Comparison of ENCODE assay signal across 2 cellular contexts in the genomic region with DNA sequence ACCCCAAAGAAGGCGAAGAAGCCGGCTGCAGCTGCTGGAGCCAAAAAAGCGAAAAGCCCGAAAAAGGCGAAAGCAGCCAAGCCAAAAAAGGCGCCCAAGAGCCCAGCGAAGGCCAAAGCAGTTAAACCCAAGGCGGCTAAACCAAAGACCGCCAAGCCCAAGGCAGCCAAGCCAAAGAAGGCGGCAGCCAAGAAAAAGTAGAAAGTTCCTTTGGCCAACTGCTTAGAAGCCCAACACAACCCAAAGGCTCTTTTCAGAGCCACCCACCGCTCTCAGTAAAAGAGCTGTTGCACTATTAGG.
TF ChIP-seq lines count a peak whose summit lies in the region.

No MANE protein-coding gene starts in this region.

TF ChIP-seq in GM23338, 12 proteins besides CTCF, POLR2A, EP300 and RAD21 (continued from another document):
- TF ChIP-seq ZNF462 (CRISPR knock-in tag; IDR thresholded peaks at IDR 0.05) (no peak), STAT1 (IDR thresholded peaks at IDR 0.05; ENCODE audit: unreplicated experiment) (no peak), REST (IDR thresholded peaks at IDR 0.05; ENCODE audit: unreplicated experiment) (no peak)
TF ChIP-seq in GM23338: peak in this region for 0.

TF ChIP-seq in SK-N-SH treated with all-trans-retinoic acid at 6 μM for 48 hours, 23 proteins besides CTCF, POLR2A, EP300 and RAD21 (continued from another document):
- TF ChIP-seq PATZ1 (CRISPR knock-in tag; IDR thresholded peaks at IDR 0.05; ENCODE audit: borderline replicate concordance), result no peak
- TF ChIP-seq, protein P1, sequence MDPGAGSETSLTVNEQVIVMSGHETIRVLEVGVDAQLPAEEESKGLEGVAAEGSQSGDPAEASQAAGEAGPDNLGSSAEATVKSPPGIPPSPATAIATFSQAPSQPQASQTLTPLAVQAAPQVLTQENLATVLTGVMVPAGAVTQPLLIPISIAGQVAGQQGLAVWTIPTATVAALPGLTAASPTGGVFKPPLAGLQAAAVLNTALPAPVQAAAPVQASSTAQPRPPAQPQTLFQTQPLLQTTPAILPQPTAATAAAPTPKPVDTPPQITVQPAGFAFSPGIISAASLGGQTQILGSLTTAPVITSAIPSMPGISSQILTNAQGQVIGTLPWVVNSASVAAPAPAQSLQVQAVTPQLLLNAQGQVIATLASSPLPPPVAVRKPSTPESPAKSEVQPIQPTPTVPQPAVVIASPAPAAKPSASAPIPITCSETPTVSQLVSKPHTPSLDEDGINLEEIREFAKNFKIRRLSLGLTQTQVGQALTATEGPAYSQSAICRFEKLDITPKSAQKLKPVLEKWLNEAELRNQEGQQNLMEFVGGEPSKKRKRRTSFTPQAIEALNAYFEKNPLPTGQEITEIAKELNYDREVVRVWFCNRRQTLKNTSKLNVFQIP (CRISPR knock-in tag; IDR thresholded peaks at IDR 0.05; ENCODE audit: borderline replicate concordance, low read depth), result no peak
- TF ChIP-seq SNAI2 (CRISPR knock-in tag; IDR thresholded peaks at IDR 0.05), result no peak
- no peak for TF ChIP-seq RARB (CRISPR knock-in tag; IDR thresholded peaks at IDR 0.05)
- no peak for TF ChIP-seq ESRRG (CRISPR knock-in tag; IDR thresholded peaks at IDR 0.05)
- TF ChIP-seq ARNTL (CRISPR knock-in tag; IDR thresholded peaks at IDR 0.05; ENCODE audit: borderline replicate concordance, low read depth), result no peak
